8 cellular contexts compared by ENCODE assay signal in genomic region chr18:57630002-57630758, GRCh38. TPM values are rescaled to one million over a fixed set of nuclear protein-coding genes. Genes with fewer than 3 reads are reported as not detected.
DNase-seq lines count a peak whose midpoint lies in the region; ATAC-seq and TF ChIP-seq lines count a peak whose summit lies in the region.

No MANE protein-coding gene starts in this region.

- H3K4ac ChIP-seq in IMR-90 (ENCODE audit: low read depth, low read length) = peak overlapping the region; percentile 94

- TF ChIP-seq POLR2A in IMR-90 (IDR thresholded peaks at IDR 0.05; ENCODE audit: low read depth, low read length) = peak; percentile 79

- POLR2A ChIA-PET in IMR-90 (lab: Charles Lee; ENCODE audit: unreplicated experiment) = no interaction called here

- H2BK120ac ChIP-seq in IMR-90 (ENCODE audit: low read depth, low read length) = peak overlapping the region; percentile 84

- H3K9ac ChIP-seq in IMR-90 (ENCODE audit: low read depth, low read length) = peak overlapping the region; percentile 86
- peak overlapping the region; percentile 98 for H3K9ac ChIP-seq in OCI-LY3 (ENCODE audit: low read length)

- peak overlapping the region; percentile 91 for H3K56ac ChIP-seq in IMR-90 (ENCODE audit: extremely low read depth, insufficient read depth, low read length)

- H4K91ac ChIP-seq in IMR-90 (ENCODE audit: insufficient read depth, low read depth, low read length) = peak overlapping the region; percentile 96

- TF ChIP-seq CTCF in IMR-90 (conservative IDR thresholded peaks at IDR 0.05; ENCODE audit: low read depth, low read length) (peak; percentile 82), OCI-LY3 (IDR thresholded peaks at IDR 0.05; ENCODE audit: low read depth, low read length) (peak; percentile 98), mucosa of descending colon (IDR thresholded peaks at IDR 0.05) (peak; percentile 74)

- peak overlapping the region; percentile 74 for H2BK20ac ChIP-seq in IMR-90 (ENCODE audit: low read depth, low read length)

- BruUV-seq in IMR-90 (replicated peaks; lab: Mats Ljungman, UMichigan) = no TSS peak

- H2AK5ac ChIP-seq in IMR-90 (ENCODE audit: low read depth, low read length) = peak overlapping the region; percentile 73; the same call in 1 of the 2 replicates

- no peaks in the 10 kb centered on the region for H3K9me3 ChIP-seq in IMR-90 (ENCODE audit: control insufficient read depth, insufficient read depth, low read length)
- no peaks in the 10 kb centered on the region for H3K9me3 ChIP-seq in OCI-LY3 (ENCODE audit: insufficient read depth, low read length)
- H3K9me3 ChIP-seq in mucosa of descending colon = no peaks in the 10 kb centered on the region

- DNase-seq in DMS153 (lab: John Stamatoyannopoulos, UW) (peak; percentile 89), IMR-90 (peak; percentile 93), activated T-cell treated with anti-CD3 and anti-CD28 coated beads for 4 hours (peak; percentile 90), epithelial cell of prostate (ENCODE audit: low read depth, low spot score) (peak; percentile 72), mucosa of descending colon (peak; percentile 98 to 99 (median 98))
- peak; percentile 83 to 90 for DNase-seq in stimulated activated CD8-positive, alpha-beta memory T cell treated with anti-CD3 and anti-CD28 coated beads, Interleukin-4, amount 100 ng/mL, for 1 hour (ENCODE audit: low read depth in 2 of 2, low spot score in 1 of 2)

- peak overlapping the region; percentile 96 to 98 for H4K8ac ChIP-seq in IMR-90 (ENCODE audit: low read depth in 2 of 2, low read length in 2 of 2)

- H3K9me1 ChIP-seq in IMR-90 (ENCODE audit: insufficient read depth, low read length) = peaks cover 10% of the 10 kb centered on the region; the same call in 1 of the 2 replicates

- peak overlapping the region; percentile 98 for H3K14ac ChIP-seq in IMR-90 (replicated peaks; ENCODE audit: low read depth, low read length)

- H3K79me2 ChIP-seq in OCI-LY3 (ENCODE audit: low read length) = peaks cover 7% of the 10 kb centered on the region

- peak; percentile 75 for TF ChIP-seq RAD21 in IMR-90 (IDR thresholded peaks at IDR 0.05; ENCODE audit: low read length)

- H4K5ac ChIP-seq in IMR-90 (ENCODE audit: low read depth, low read length) = peak overlapping the region; percentile 98

- H2AK9ac ChIP-seq in IMR-90 (replicated peaks; ENCODE audit: low read depth, low read length, poor library complexity) = peak overlapping the region; percentile 84

- H3K4me1 ChIP-seq in IMR-90 (ENCODE audit: control insufficient read depth, insufficient read depth, low read length) = peaks cover 3% of the 10 kb centered on the region
- peaks cover 12% of the 10 kb centered on the region for H3K4me1 ChIP-seq in OCI-LY3 (ENCODE audit: low read length)
- H3K4me1 ChIP-seq in mucosa of descending colon (ENCODE audit: low read depth) = peaks cover 9% of the 10 kb centered on the region

- H3K27me3 ChIP-seq in IMR-90 (ENCODE audit: control insufficient read depth, insufficient read depth, low read length) (no peaks in the 10 kb centered on the region), OCI-LY3 (ENCODE audit: low read depth, low read length) (no peaks in the 10 kb centered on the region)

- dilution Hi-C loops in IMR-90 (cut with HindIII; ENCODE audit: low sequenced_read_pairs, unreplicated experiment) = no loop called here

- H3K18ac ChIP-seq in IMR-90 (ENCODE audit: low read depth, low read length) = peak overlapping the region; percentile 74

- CTCF ChIA-PET in IMR-90 (lab: Yijun Ruan, JAX) = interaction anchor here (0.9 to 1.0 kb wide), 2 partner anchors 9 to 158 kb away, joined by 3 read pairs; no protein-coding TSS in a partner anchor

- H2AFZ ChIP-seq in IMR-90 (replicated peaks; ENCODE audit: low read length, poor library complexity) (peak overlapping the region; percentile 99), OCI-LY3 (ENCODE audit: low read depth, low read length) (peak overlapping the region; percentile 95)

- H3K4me2 ChIP-seq in IMR-90 (ENCODE audit: low read depth, low read length) (peak overlapping the region; percentile 93), OCI-LY3 (ENCODE audit: low read length) (peak overlapping the region; percentile 68)

- H3K27ac ChIP-seq in IMR-90 (ENCODE audit: insufficient read depth, low read length) (peak overlapping the region; percentile 90), OCI-LY3 (ENCODE audit: low read length) (peak overlapping the region; percentile 80), epithelial cell of prostate (peak overlapping the region; percentile 47)

- peak overlapping the region; percentile 81 for H2BK5ac ChIP-seq in IMR-90 (ENCODE audit: low read depth, low read length, poor library complexity, severe bottlenecking)

- in situ Hi-C loops in IMR-90 (cut with MboI; ENCODE audit: low sequenced_read_pairs) = loop anchor here (25.0 kb wide), 2 partner anchors 482 to 857 kb away; no protein-coding TSS in a partner anchor

- peaks cover 8 to 22% of the 10 kb centered on the region in 2 experiments; a peak in 3 of 4 replicates for H3K79me1 ChIP-seq in IMR-90 (ENCODE audit: low read depth in 1 of 2, low read length in 2 of 2)

- H2BK15ac ChIP-seq in IMR-90 (ENCODE audit: low read depth, low read length) = peak overlapping the region; percentile 82; the same call in 1 of the 3 replicates

- H4K20me1 ChIP-seq in IMR-90 (ENCODE audit: insufficient read depth, low read length) = no peaks in the 10 kb centered on the region
- no peaks in the 10 kb centered on the region for H4K20me1 ChIP-seq in OCI-LY3 (ENCODE audit: insufficient read depth, low read length)

- intact Hi-C loops in IMR-90 (cut with micrococcal nuclease) = loop anchor here (1.0 to 10.0 kb wide), 5 partner anchors 173 to 492 kb away; partner anchors contain the start of gene ATP8B1
- intact Hi-C loops in mucosa of descending colon (cut with DNase I, micrococcal nuclease) = no loop called here

- H3K23ac ChIP-seq in IMR-90 (ENCODE audit: low read depth, low read length) = peak overlapping the region; percentile 83

- ATAC-seq in GM21529 (IDR thresholded peaks at IDR 0.05; ENCODE audit: unreplicated experiment) (peak; percentile 93), IMR-90 (ENCODE audit: low read depth) (peak; percentile 98), mucosa of descending colon (peak; percentile 99)

- H3K36me3 ChIP-seq in IMR-90 (ENCODE audit: control insufficient read depth, insufficient read depth, low read length) (no peaks in the 10 kb centered on the region), OCI-LY3 (replicated peaks; ENCODE audit: low read depth, low read length) (peaks cover 5% of the 10 kb centered on the region), mucosa of descending colon (ENCODE audit: low read depth) (no peaks in the 10 kb centered on the region)

- H3K4me3 ChIP-seq in IMR-90 (ENCODE audit: insufficient read depth, low read depth, low read length) (peak overlapping the region; percentile 62), OCI-LY3 (ENCODE audit: low read length) (peak overlapping the region; percentile 90), mucosa of descending colon (peak overlapping the region; percentile 19)

- 9% methylated on average over 10 of the region's 52 CpGs; no CpG with 5 or more reads in 1 of the 2 experiments for WGBS in IMR-90 (ENCODE audit: extremely low coverage in 2 of 2, insufficient read length in 1 of 2), 2 experiments

TF ChIP-seq in IMR-90, 13 proteins besides CTCF, POLR2A, EP300 and RAD21 (continues in another document):
- TF ChIP-seq MAFK (IDR thresholded peaks at IDR 0.05; ENCODE audit: low read depth, low read length) (no peak), BHLHE40 (IDR thresholded peaks at IDR 0.05; ENCODE audit: low read depth, low read length) (no peak), CEBPB (IDR thresholded peaks at IDR 0.05; ENCODE audit: low read depth, low read length) (no peak), MAZ (IDR thresholded peaks at IDR 0.05; ENCODE audit: borderline replicate concordance, low read depth, low read length) (peak; percentile 56; the same call in 1 of the 2 replicates), FOS (IDR thresholded peaks at IDR 0.05; ENCODE audit: low read depth, low read length) (0 out of 2 replicates have a peak, but pooled peaks have one; percentile 19), MXI1 (IDR thresholded peaks at IDR 0.05; ENCODE audit: borderline replicate concordance, low read depth, low read length) (peak; percentile 84), NFE2L2 (IDR thresholded peaks at IDR 0.05; ENCODE audit: low read depth, low read length) (no peak), RCOR1 (IDR thresholded peaks at IDR 0.05; ENCODE audit: insufficient replicate concordance, low read length) (no peak), RFX5 (IDR thresholded peaks at IDR 0.05; ENCODE audit: low read depth, low read length) (no peak), SMC3 (IDR thresholded peaks at IDR 0.05; ENCODE audit: low read depth, low read length) (peak; percentile 36)
- TF ChIP-seq, protein P1, sequence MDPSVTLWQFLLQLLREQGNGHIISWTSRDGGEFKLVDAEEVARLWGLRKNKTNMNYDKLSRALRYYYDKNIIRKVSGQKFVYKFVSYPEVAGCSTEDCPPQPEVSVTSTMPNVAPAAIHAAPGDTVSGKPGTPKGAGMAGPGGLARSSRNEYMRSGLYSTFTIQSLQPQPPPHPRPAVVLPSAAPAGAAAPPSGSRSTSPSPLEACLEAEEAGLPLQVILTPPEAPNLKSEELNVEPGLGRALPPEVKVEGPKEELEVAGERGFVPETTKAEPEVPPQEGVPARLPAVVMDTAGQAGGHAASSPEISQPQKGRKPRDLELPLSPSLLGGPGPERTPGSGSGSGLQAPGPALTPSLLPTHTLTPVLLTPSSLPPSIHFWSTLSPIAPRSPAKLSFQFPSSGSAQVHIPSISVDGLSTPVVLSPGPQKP (IDR thresholded peaks at IDR 0.05; ENCODE audit: borderline replicate concordance, low read depth, low read length) = no peak
- TF ChIP-seq, protein P2, sequence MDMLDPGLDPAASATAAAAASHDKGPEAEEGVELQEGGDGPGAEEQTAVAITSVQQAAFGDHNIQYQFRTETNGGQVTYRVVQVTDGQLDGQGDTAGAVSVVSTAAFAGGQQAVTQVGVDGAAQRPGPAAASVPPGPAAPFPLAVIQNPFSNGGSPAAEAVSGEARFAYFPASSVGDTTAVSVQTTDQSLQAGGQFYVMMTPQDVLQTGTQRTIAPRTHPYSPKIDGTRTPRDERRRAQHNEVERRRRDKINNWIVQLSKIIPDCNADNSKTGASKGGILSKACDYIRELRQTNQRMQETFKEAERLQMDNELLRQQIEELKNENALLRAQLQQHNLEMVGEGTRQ (IDR thresholded peaks at IDR 0.05; ENCODE audit: low read depth, low read length) = peak; percentile 53; the same call in 1 of the 2 replicates

RNA-seq across cellular contexts. Expression of gene NARS1, which starts 8.5 kb away (rescaled TPM):
- total RNA-seq in IMR-90 (2012; rRNA removed) (142 and 227 TPM in 2 replicates), mucosa of descending colon (100 to 1,000 TPM; 122 to 137 (median 137) TPM)
- 89.8 and 110 TPM in 2 replicates for polyA plus RNA-seq in IMR-90 (2012; rRNA removed)
- 19.6 and 58.0 TPM in 2 replicates for polyA plus RNA-seq in IMR-90 (2012; cell fraction: cytosol; rRNA removed)
- 17.3 and 172 TPM in 2 replicates for polyA plus RNA-seq in IMR-90 (2012; cell fraction: nucleus; rRNA removed; ENCODE audit: low replicate concordance)

RNA-seq across cellular contexts. Expression of gene FECH, which starts 43.7 kb away (rescaled TPM):
- total RNA-seq in IMR-90 (2012; rRNA removed) = 29.2 and 52.2 TPM in 2 replicates
- 32.3 and 35.3 TPM in 2 replicates for polyA plus RNA-seq in IMR-90 (2012; rRNA removed)
- polyA plus RNA-seq in IMR-90 (2012; cell fraction: cytosol; rRNA removed) = 28.3 and 34.8 TPM in 2 replicates
- 13.9 and 29.9 TPM in 2 replicates for polyA plus RNA-seq in IMR-90 (2012; cell fraction: nucleus; rRNA removed; ENCODE audit: low replicate concordance)
- 10 to 100 TPM; 17.1 to 22.0 (median 20.4) TPM for total RNA-seq in mucosa of descending colon

Comparison
In these comparisons a context has a peak if more than half of its experiments do, and no peak if none do; other contexts are left out.
1. Peak in every context shown above with its lines: DNase-seq, ATAC-seq, H3K4me3 ChIP-seq and H3K27ac ChIP-seq.
2. H3K4me3 ChIP-seq: peak in every context shown above with its lines; median percentile 90 in OCI-LY3; 62 in IMR-90; 19 in mucosa of descending colon.